In genomic region chr3:112974178-112974517, GRCh38 we compare ENCODE assay signal across 11 cellular contexts. TPM values are rescaled to one million over a fixed set of nuclear protein-coding genes. Genes with fewer than 3 reads are reported as not detected.
DNase-seq lines count a peak whose midpoint lies in the region; ATAC-seq and TF ChIP-seq lines count a peak whose summit lies in the region.
"Had no signal": no experiment of that assay in that cellular context is flagged by ENCODE, and none has a peak within 500 bp of the region (broad histone marks: within the 10 kb centered on the region; RNA-seq: fewer than 3 reads in every experiment).

No MANE protein-coding gene starts in this region.

- no peak overlapping the region for H3K27ac Mint-ChIP-seq in mesothelial cell of epicardium
- no peak overlapping the region for H3K27ac Mint-ChIP-seq in glutamatergic neuron (ENCODE audit: unreplicated experiment)

- H3K9me3 Mint-ChIP-seq in mesothelial cell of epicardium (no peaks in the 10 kb centered on the region), glutamatergic neuron (ENCODE audit: unreplicated experiment) (no peaks in the 10 kb centered on the region)

- TF ChIP-seq CTCF in GM12864 (IDR thresholded peaks at IDR 0.05; ENCODE audit: low read depth, low read length, missing control alignments), result no peak
- TF ChIP-seq CTCF in KMS-11 (conservative IDR thresholded peaks at IDR 0.05; ENCODE audit: low read depth, low read length), result no peak
- TF ChIP-seq CTCF in lower lobe of right lung (IDR thresholded peaks at IDR 0.05), result no peak
- TF ChIP-seq CTCF in mesothelial cell of epicardium (IDR thresholded peaks at IDR 0.05; ENCODE audit: unreplicated experiment), result no peak
- no peak for TF ChIP-seq CTCF in glutamatergic neuron (IDR thresholded peaks at IDR 0.05; ENCODE audit: partially characterized antibody, unreplicated experiment)

- peak overlapping the region; percentile 44 for H2AFZ ChIP-seq in KMS-11 (ENCODE audit: low read depth)

- H3K9me3 ChIP-seq in lower lobe of right lung, result no peaks in the 10 kb centered on the region

- ATAC-seq in GM21423 (IDR thresholded peaks at IDR 0.05; ENCODE audit: unreplicated experiment), result peak; percentile 21
- no peak for ATAC-seq in lower lobe of right lung

- intact Hi-C loops in lower lobe of right lung (cut with DNase I), result no loop called here

- H3K27me3 ChIP-seq in KMS-11 (ENCODE audit: insufficient read depth, low read depth), result no peaks in the 10 kb centered on the region
- no peaks in the 10 kb centered on the region for H3K27me3 ChIP-seq in lower lobe of right lung (ENCODE audit: low read depth)

- H3K4me1 ChIP-seq in KMS-11 (ENCODE audit: low read depth, poor library complexity, severe bottlenecking), result peaks cover 62% of the 10 kb centered on the region
- peaks cover 17% of the 10 kb centered on the region for H3K4me1 ChIP-seq in lower lobe of right lung

- no peaks in the 10 kb centered on the region for H3K79me2 ChIP-seq in KMS-11 (ENCODE audit: insufficient read depth, low read depth)

- peak overlapping the region; percentile 63 for H3K4me2 ChIP-seq in KMS-11

- H4K20me1 ChIP-seq in KMS-11 (ENCODE audit: insufficient read depth), result no peaks in the 10 kb centered on the region

- H3K36me3 ChIP-seq in KMS-11 (ENCODE audit: insufficient read depth) (no peaks in the 10 kb centered on the region), lower lobe of right lung (no peaks in the 10 kb centered on the region)

- H3K27me3 Mint-ChIP-seq in mesothelial cell of epicardium (ENCODE audit: low read depth) (peaks cover 2% of the 10 kb centered on the region), glutamatergic neuron (ENCODE audit: unreplicated experiment) (no peaks in the 10 kb centered on the region)

- H3K4me3 ChIP-seq in GM12864 (ENCODE audit: low read depth, low read length) (peak overlapping the region; percentile 20; the same call in 1 of the 2 replicates), KMS-11 (IDR thresholded peaks at IDR 0.05; ENCODE audit: insufficient read depth, low read depth, low read length) (peak overlapping the region; percentile 73), lower lobe of right lung (peak overlapping the region; percentile 28)
- H3K4me3 ChIP-seq: lung had no signal

- no peak overlapping the region for H3K9ac ChIP-seq in KMS-11

- in situ Hi-C loops in KBM-7 (cut with MboI; ENCODE audit: low pct_unique_long_range_greater_than_20kb, low sequenced_read_pairs), result no loop called here

- H3K4me1 Mint-ChIP-seq in mesothelial cell of epicardium (peaks cover 21% of the 10 kb centered on the region), glutamatergic neuron (ENCODE audit: low read depth, unreplicated experiment) (no peaks in the 10 kb centered on the region)

- peak overlapping the region; percentile 40 for H3K27ac ChIP-seq in KMS-11
- H3K27ac ChIP-seq in lower lobe of right lung, result no peak overlapping the region
- H3K27ac ChIP-seq: RWPE1 had no signal

- H3K4me3 Mint-ChIP-seq in mesothelial cell of epicardium (no peak overlapping the region), glutamatergic neuron (ENCODE audit: unreplicated experiment) (no peak overlapping the region)

- H3K36me3 Mint-ChIP-seq in mesothelial cell of epicardium (no peaks in the 10 kb centered on the region), glutamatergic neuron (ENCODE audit: unreplicated experiment) (no peaks in the 10 kb centered on the region)

- DNase-seq in GM12864 (ENCODE audit: low read depth) (no peak), lower lobe of right lung (no peak), mesothelial cell of epicardium (ENCODE audit: low spot score in 2 of 2, unreplicated experiment in 2 of 2) (no peak), KBM-7 (no peak), glutamatergic neuron (no peak)
- DNase-seq in NK-92 treated with Interleukin-12 subunit alpha and Interleukin-12 subunit beta, amount 100 ng/mL, for 24 hours (lab: John Stamatoyannopoulos, UW), result no peak
- DNase-seq: DMS153 had no signal

RNA-seq across cellular contexts. Expression of gene CD200R1, which starts 0.8 kb away (rescaled TPM):
- total RNA-seq in lower lobe of right lung (1.5 TPM), mesothelial cell of epicardium (0.86 to 1.8 TPM (median 1.3 TPM) in 3 replicates), glutamatergic neuron (ENCODE audit: unreplicated experiment) (not detected)

RNA-seq across cellular contexts. Expression of gene GTPBP8, which starts 16.6 kb away (rescaled TPM):
- total RNA-seq in lower lobe of right lung, result 14.4 TPM
- total RNA-seq in mesothelial cell of epicardium, result 24.8 to 29.6 TPM (median 29.1 TPM) in 3 replicates
- total RNA-seq in glutamatergic neuron (ENCODE audit: unreplicated experiment), result 15.8 TPM

Comparison
In these comparisons a context has a peak if more than half of its experiments do, and no peak if none do; other contexts are left out.
1. H3K4me3 ChIP-seq: peak in every context shown above with its lines; median percentile 73 in KMS-11; 28 in lower lobe of right lung; 20 in GM12864.